ENCODE assay signal across 1 cellular context in the genomic region with DNA sequence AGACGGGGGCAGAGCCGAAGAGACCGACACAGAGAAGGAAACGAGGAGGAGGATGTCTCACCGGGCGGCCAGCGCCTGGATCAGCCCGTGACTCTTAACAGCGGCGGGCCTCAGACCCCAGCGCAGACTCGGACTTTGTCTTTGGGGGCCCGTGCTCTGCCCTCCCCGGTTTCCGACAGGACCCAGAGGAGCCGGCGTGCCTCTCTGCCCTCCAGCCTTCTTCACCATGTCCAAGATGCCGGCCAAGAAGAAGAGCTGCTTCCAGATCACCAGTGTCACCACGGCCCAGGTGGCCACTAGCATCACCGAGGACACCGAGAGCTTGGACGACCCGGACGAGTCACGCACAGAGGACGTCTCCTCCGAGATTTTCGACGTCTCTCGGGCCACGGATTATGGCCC.
TF ChIP-seq lines count a peak whose summit lies in the region.

No MANE protein-coding gene starts in this region.

TF ChIP-seq in H1, 55 proteins besides CTCF, POLR2A, EP300 and RAD21:
- TF ChIP-seq SIN3A (conservative IDR thresholded peaks at IDR 0.05 in 1 of 2, IDR thresholded peaks at IDR 0.05 in 1 of 2; ENCODE audit: low read depth in 1 of 2, low read length in 2 of 2) (peak in 1 of 2 experiments; percentile 10; a peak in 1 of 4 replicates), CBX5 (IDR thresholded peaks at IDR 0.05; ENCODE audit: low read depth, low read length) (no peak), KDM4A (IDR thresholded peaks at IDR 0.05; ENCODE audit: low read depth, low read length, severe bottlenecking) (peak; percentile 10), PHF8 (conservative IDR thresholded peaks at IDR 0.05; ENCODE audit: low read depth, low read length) (no peak), SAP30 (IDR thresholded peaks at IDR 0.05; ENCODE audit: insufficient read depth, insufficient replicate concordance, low read length) (peak; percentile 30), SIX5 (IDR thresholded peaks at IDR 0.05; ENCODE audit: low read depth, low read length) (no peak), RXRA (IDR thresholded peaks at IDR 0.05; ENCODE audit: insufficient read depth, low read depth, low read length) (no peak), CREB1 (IDR thresholded peaks at IDR 0.05) (no peak), POU5F1 (IDR thresholded peaks at IDR 0.05; ENCODE audit: low read depth, low read length) (no peak), BRCA1 (IDR thresholded peaks at IDR 0.05; ENCODE audit: low read depth, low read length) (no peak), POLR2AphosphoS5 (IDR thresholded peaks at IDR 0.05; ENCODE audit: low read depth, low read length) (no peak), SP1 (IDR thresholded peaks at IDR 0.05; ENCODE audit: low read depth, low read length) (no peak), MAFK (IDR thresholded peaks at IDR 0.05; ENCODE audit: low read depth, low read length) (no peak), RBBP5 (IDR thresholded peaks at IDR 0.05; ENCODE audit: borderline replicate concordance, low read depth, low read length) (0 out of 2 replicates have a peak, but pooled peaks have one; percentile 19), ZNF274 (IDR thresholded peaks at IDR 0.05; ENCODE audit: borderline replicate concordance, extremely low read depth, low read length) (no peak), CHD2 (IDR thresholded peaks at IDR 0.05; ENCODE audit: low read length) (no peak)
- TF ChIP-seq, protein P1, sequence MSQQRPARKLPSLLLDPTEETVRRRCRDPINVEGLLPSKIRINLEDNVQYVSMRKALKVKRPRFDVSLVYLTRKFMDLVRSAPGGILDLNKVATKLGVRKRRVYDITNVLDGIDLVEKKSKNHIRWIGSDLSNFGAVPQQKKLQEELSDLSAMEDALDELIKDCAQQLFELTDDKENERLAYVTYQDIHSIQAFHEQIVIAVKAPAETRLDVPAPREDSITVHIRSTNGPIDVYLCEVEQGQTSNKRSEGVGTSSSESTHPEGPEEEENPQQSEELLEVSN (IDR thresholded peaks at IDR 0.05), result no peak
